Comparison of ENCODE assay signal across 16 cellular contexts in the genomic region with DNA sequence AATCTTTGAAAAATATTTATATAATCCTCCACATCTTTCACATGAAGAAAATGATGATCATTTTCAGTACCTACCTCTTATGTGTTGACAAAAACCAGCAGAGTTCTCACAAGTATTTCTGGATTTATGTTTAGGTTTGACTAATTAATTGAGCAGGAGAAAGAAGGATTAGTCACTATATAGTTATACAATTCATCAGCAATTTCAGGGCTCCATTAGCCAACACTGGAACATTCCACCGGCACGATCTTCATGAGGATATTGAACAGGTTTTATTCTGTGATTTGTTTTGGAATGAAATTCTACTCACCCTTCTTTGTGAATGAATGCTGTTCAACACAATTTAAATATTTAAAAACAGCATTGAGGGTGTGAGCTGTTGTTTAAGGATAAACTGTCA.
DNase-seq lines count a peak whose midpoint lies in the region; ATAC-seq and TF ChIP-seq lines count a peak whose summit lies in the region.
"Had no signal": no experiment of that assay in that cellular context is flagged by ENCODE, and none has a peak within 500 bp of the region (broad histone marks: within the 10 kb centered on the region; RNA-seq: fewer than 3 reads in every experiment).

No MANE protein-coding gene starts in this region.

- H3K27me3 Mint-ChIP-seq in MCF 10A (ENCODE audit: insufficient read depth, unreplicated experiment), result no peaks in the 10 kb centered on the region
- H3K27me3 Mint-ChIP-seq in neural progenitor cell (ENCODE audit: insufficient read depth, low read depth), result no peaks in the 10 kb centered on the region

- H4K20me1 ChIP-seq in mammary epithelial cell (ENCODE audit: insufficient read depth, low read length) (no peaks in the 10 kb centered on the region), neural progenitor cell (ENCODE audit: low read depth) (no peaks in the 10 kb centered on the region)
- H4K20me1 ChIP-seq: BLaER1 had no signal

- H3K4me1 ChIP-seq in breast epithelium (no peaks in the 10 kb centered on the region), mammary epithelial cell (ENCODE audit: insufficient read depth, low read length) (peaks cover 23% of the 10 kb centered on the region), neural progenitor cell (peaks cover 28% of the 10 kb centered on the region)

- H3K4me3 ChIP-seq in breast epithelium (no peak overlapping the region), mammary epithelial cell (replicated peaks in 1 of 3; ENCODE audit: insufficient read depth in 1 of 3, low read depth in 2 of 3, low read length in 3 of 3) (no peak overlapping the region), neural progenitor cell (no peak overlapping the region)
- H3K4me3 ChIP-seq: BLaER1 had no signal

- WGBS in mammary epithelial cell (ENCODE audit: low coverage, missing lambda C conversion rate), result 57% methylated on average over 2 of the region's 2 CpGs

- H3K4me2 ChIP-seq in mammary epithelial cell (ENCODE audit: insufficient read depth, low read depth, low read length) (no peak overlapping the region), neural progenitor cell (no peak overlapping the region)
- H3K4me2 ChIP-seq: BLaER1 had no signal

- H3K9me3 Mint-ChIP-seq in MCF 10A (ENCODE audit: unreplicated experiment), result no peaks in the 10 kb centered on the region
- H3K9me3 Mint-ChIP-seq in neural progenitor cell, result no peaks in the 10 kb centered on the region
- H3K9me3 Mint-ChIP-seq: H9 had no signal

- H2AFZ ChIP-seq in mammary epithelial cell (ENCODE audit: low read depth, low read length), result no peak overlapping the region
- H2AFZ ChIP-seq in neural progenitor cell (replicated peaks), result peak overlapping the region; percentile 30

- H3K9me3 ChIP-seq in breast epithelium, result no peaks in the 10 kb centered on the region
- H3K9me3 ChIP-seq in mammary epithelial cell (replicated peaks; ENCODE audit: insufficient read depth, low read length), result no peaks in the 10 kb centered on the region
- no peaks in the 10 kb centered on the region for H3K9me3 ChIP-seq in neural progenitor cell (ENCODE audit: low read depth)
- H3K9me3 ChIP-seq: BLaER1 had no signal

- BruUV-seq in MCF 10A (replicated peaks; lab: Mats Ljungman, UMichigan) (no TSS peak), mammary epithelial cell (replicated peaks; lab: Mats Ljungman, UMichigan) (no TSS peak)

- POLR2A ChIA-PET in MCF 10A (lab: Yijun Ruan, JAX), result interaction anchor here (0.9 to 3.0 kb wide), 2 partner anchors 13 to 38 kb away, joined by 4 to 25 read pairs; no protein-coding TSS in a partner anchor

- H3K27me3 ChIP-seq in breast epithelium (peaks cover 0 to 5% of the 10 kb centered on the region in 2 donors), mammary epithelial cell (ENCODE audit: insufficient read depth, low read length) (no peaks in the 10 kb centered on the region), neural progenitor cell (no peaks in the 10 kb centered on the region)
- H3K27me3 ChIP-seq: BLaER1 had no signal

- no peaks in the 10 kb centered on the region for H3K36me3 ChIP-seq in breast epithelium
- no peaks in the 10 kb centered on the region for H3K36me3 ChIP-seq in mammary epithelial cell (ENCODE audit: insufficient read depth, low read length)
- no peaks in the 10 kb centered on the region for H3K36me3 ChIP-seq in neural progenitor cell
- H3K36me3 ChIP-seq: BLaER1 had no signal

- no peak for TF ChIP-seq POLR2A in breast epithelium (IDR thresholded peaks at IDR 0.05)

- H3K79me2 ChIP-seq in mammary epithelial cell (ENCODE audit: insufficient read depth, low read length) (no peaks in the 10 kb centered on the region), neural progenitor cell (ENCODE audit: low read depth) (no peaks in the 10 kb centered on the region)

- no peak overlapping the region for H3K9ac ChIP-seq in mammary epithelial cell (ENCODE audit: insufficient read depth, low read length)
- no peak overlapping the region for H3K9ac ChIP-seq in neural progenitor cell
- H3K9ac ChIP-seq: BLaER1 had no signal

- H3K4me3 Mint-ChIP-seq in MCF 10A (ENCODE audit: unreplicated experiment), result no peak overlapping the region
- H3K4me3 Mint-ChIP-seq in neural progenitor cell, result no peak overlapping the region
- H3K4me3 Mint-ChIP-seq: CD14-positive monocyte; CD4-positive, alpha-beta memory T cell; H9 had no signal

- H3K4me1 Mint-ChIP-seq in MCF 10A (ENCODE audit: insufficient read depth, unreplicated experiment) (peaks cover 34% of the 10 kb centered on the region), neural progenitor cell (no peaks in the 10 kb centered on the region)
- H3K4me1 Mint-ChIP-seq: CD14-positive monocyte; CD4-positive, alpha-beta memory T cell; H9 had no signal

- CTCF ChIA-PET in MCF 10A (lab: Yijun Ruan, JAX) (no interaction called here), mammary epithelial cell (lab: Charles Lee; ENCODE audit: low non-redundant PET) (no interaction called here)

- in situ Hi-C loops in mammary epithelial cell (cut with MboI; ENCODE audit: low sequenced_read_pairs in 2 of 2), result no loop called here

- no peak for DNase-seq in MCF 10A (ENCODE audit: unreplicated experiment)
- DNase-seq in breast epithelium (ENCODE audit: low spot score in 2 of 2), result no peak
- peak; percentile 3 for DNase-seq in mammary epithelial cell
- no peak for DNase-seq in neural progenitor cell (ENCODE audit: low spot score)
- no peak for DNase-seq in substantia nigra (lab: John Stamatoyannopoulos, UW)
- DNase-seq: 8988T; CD4-positive, alpha-beta memory T cell; DMS79; GDM1; GOT3; H9 had no signal

- intact Hi-C loops in MCF 10A (cut with micrococcal nuclease), result loop anchor here (5.0 kb wide), 1 partner anchor 161 kb away; a partner anchor contains a TSS
- intact Hi-C loops in breast epithelium (cut with DNase I; ENCODE audit: low total_unique reads), result no loop called here
- intact Hi-C loops in mammary epithelial cell (cut with micrococcal nuclease), result no loop called here

- H3K27ac ChIP-seq in breast epithelium, result no peak overlapping the region
- no peak overlapping the region for H3K27ac ChIP-seq in mammary epithelial cell (ENCODE audit: insufficient read depth, low read depth, low read length)
- no peak overlapping the region for H3K27ac ChIP-seq in neural progenitor cell
- no peak overlapping the region for H3K27ac ChIP-seq in substantia nigra (ENCODE audit: low read depth, low read length, poor library complexity, severe bottlenecking)
- H3K27ac ChIP-seq: BLaER1 had no signal

- ATAC-seq in GM18502 (IDR thresholded peaks at IDR 0.05; ENCODE audit: poor library complexity, unreplicated experiment) (no peak), HG02981 (IDR thresholded peaks at IDR 0.05; ENCODE audit: unreplicated experiment) (no peak)
- ATAC-seq: HepG2 had no signal

- peak overlapping the region; percentile 3 for H3K27ac Mint-ChIP-seq in MCF 10A (ENCODE audit: low read depth, unreplicated experiment)
- no peak overlapping the region for H3K27ac Mint-ChIP-seq in neural progenitor cell
- H3K27ac Mint-ChIP-seq: CD14-positive monocyte; CD4-positive, alpha-beta memory T cell; H9 had no signal

- TF ChIP-seq CTCF in MCF 10A (IDR thresholded peaks at IDR 0.05; ENCODE audit: unreplicated experiment), result no peak
- TF ChIP-seq CTCF in breast epithelium (IDR thresholded peaks at IDR 0.05), result no peak
- TF ChIP-seq CTCF in mammary epithelial cell (conservative IDR thresholded peaks at IDR 0.05 in 1 of 2, IDR thresholded peaks at IDR 0.05 in 1 of 2; ENCODE audit: extremely low read depth in 1 of 2, insufficient read depth in 1 of 2, low read depth in 1 of 2, low read length in 2 of 2), result no peak
- TF ChIP-seq CTCF in neural progenitor cell (IDR thresholded peaks at IDR 0.05), result no peak

- H3F3A ChIP-seq in neural progenitor cell (ENCODE audit: low read depth), result no peaks in the 10 kb centered on the region

- H3K36me3 Mint-ChIP-seq in MCF 10A (ENCODE audit: insufficient read depth, unreplicated experiment), result no peaks in the 10 kb centered on the region
- no peaks in the 10 kb centered on the region for H3K36me3 Mint-ChIP-seq in neural progenitor cell
- H3K36me3 Mint-ChIP-seq: CD14-positive monocyte; CD4-positive, alpha-beta memory T cell had no signal

- dilution Hi-C loops in mammary epithelial cell (cut with HindIII; ENCODE audit: low sequenced_read_pairs), result no loop called here
